ENCODE assay signal across 8 cellular contexts in genomic region chr1:92538048-92538412, GRCh38. TPM values are rescaled to one million over a fixed set of nuclear protein-coding genes. Genes with fewer than 3 reads are reported as not detected.
DNase-seq lines count a peak whose midpoint lies in the region; ATAC-seq, FAIRE-seq and TF ChIP-seq lines count a peak whose summit lies in the region.

No MANE protein-coding gene starts in this region.

- ATAC-seq in DND-41 (ENCODE audit: insufficient read depth, low read depth) (peak; percentile 58), GM19372 (IDR thresholded peaks at IDR 0.05; ENCODE audit: low read depth, unreplicated experiment) (peak; percentile 48), HG03159 (IDR thresholded peaks at IDR 0.05; ENCODE audit: unreplicated experiment) (peak; percentile 61)

- H3K27me3 ChIP-seq in DND-41 (ENCODE audit: insufficient read depth, low read length, poor library complexity): no peaks in the 10 kb centered on the region
- no peaks in the 10 kb centered on the region for H3K27me3 ChIP-seq in astrocyte (ENCODE audit: insufficient read depth, low read length)
- H3K27me3 ChIP-seq in thyroid gland: no peaks in the 10 kb centered on the region

- H3K27ac Mint-ChIP-seq in astrocyte (ENCODE audit: unreplicated experiment): no peak overlapping the region

- peaks cover 5% of the 10 kb centered on the region for H3K36me3 Mint-ChIP-seq in astrocyte (ENCODE audit: low read depth, unreplicated experiment)

- peak overlapping the region in 1 of 2 experiments; percentile 15; a peak in 1 of 4 replicates for H3K4me3 ChIP-seq in DND-41 (ENCODE audit: low read depth in 1 of 2, low read length in 2 of 2)
- no peak overlapping the region for H3K4me3 ChIP-seq in astrocyte (ENCODE audit: insufficient read depth, low read depth, low read length)
- no peak overlapping the region for H3K4me3 ChIP-seq in thyroid gland (replicated peaks in 1 of 3)

- peaks cover 40% of the 10 kb centered on the region for H3K4me1 ChIP-seq in DND-41 (ENCODE audit: insufficient read depth, low read length)
- peaks cover 19% of the 10 kb centered on the region for H3K4me1 ChIP-seq in astrocyte (ENCODE audit: insufficient read depth, low read length)
- H3K4me1 ChIP-seq in thyroid gland: no peaks in the 10 kb centered on the region

- peaks cover 5% of the 10 kb centered on the region for H3K9me3 Mint-ChIP-seq in astrocyte (ENCODE audit: unreplicated experiment)

- intact Hi-C loops in thyroid gland (cut with DNase I): no loop called here

- H4K20me1 ChIP-seq in DND-41 (ENCODE audit: insufficient read depth, low read length) (no peaks in the 10 kb centered on the region), astrocyte (ENCODE audit: insufficient read depth, low read length) (peaks cover 4% of the 10 kb centered on the region)

- H3K27ac ChIP-seq in DND-41 (ENCODE audit: low read length): peak overlapping the region; percentile 69
- H3K27ac ChIP-seq in astrocyte (ENCODE audit: low read depth, low read length): no peak overlapping the region
- no peak overlapping the region for H3K27ac ChIP-seq in thyroid gland

- H3K4me2 ChIP-seq in DND-41 (ENCODE audit: insufficient read depth, low read length) (peak overlapping the region; percentile 55; the same call in 1 of the 2 replicates), astrocyte (ENCODE audit: low read length) (peak overlapping the region; percentile 22)

- H3K79me2 ChIP-seq in DND-41 (ENCODE audit: insufficient read depth, low read length): no peaks in the 10 kb centered on the region
- no peaks in the 10 kb centered on the region for H3K79me2 ChIP-seq in astrocyte (ENCODE audit: insufficient read depth, low read length)

- peak overlapping the region; percentile 44 for H3K9ac ChIP-seq in DND-41 (ENCODE audit: low read depth, low read length)
- no peak overlapping the region for H3K9ac ChIP-seq in astrocyte (ENCODE audit: low read length)

- peak overlapping the region; percentile 35 for H2AFZ ChIP-seq in DND-41 (ENCODE audit: low read depth, low read length)
- no peak overlapping the region for H2AFZ ChIP-seq in astrocyte (ENCODE audit: low read depth, low read length)

- H3K4me3 Mint-ChIP-seq in astrocyte (ENCODE audit: unreplicated experiment): no peak overlapping the region

- peak; percentile 14 for TF ChIP-seq CTCF in DND-41 (IDR thresholded peaks at IDR 0.05; ENCODE audit: borderline replicate concordance, extremely low read depth, low read length, poor library complexity, severe bottlenecking)
- no peak for TF ChIP-seq CTCF in astrocyte (IDR thresholded peaks at IDR 0.05; ENCODE audit: insufficient read depth, low read depth, low read length)
- TF ChIP-seq CTCF in thyroid gland (IDR thresholded peaks at IDR 0.05): no peak

- WGBS in thyroid gland, 2 donors: 54 to 72% methylated on average over 2 of the region's 2 CpGs

- H3K9me3 ChIP-seq in DND-41 (ENCODE audit: insufficient read depth, low read length, severe bottlenecking): no peaks in the 10 kb centered on the region
- no peaks in the 10 kb centered on the region for H3K9me3 ChIP-seq in astrocyte (ENCODE audit: insufficient read depth, low read depth, low read length)
- no peaks in the 10 kb centered on the region for H3K9me3 ChIP-seq in thyroid gland

- TF ChIP-seq POLR2A in thyroid gland (IDR thresholded peaks at IDR 0.05): no peak

- H3K4me1 Mint-ChIP-seq in astrocyte (ENCODE audit: low read depth, unreplicated experiment): peaks cover 5% of the 10 kb centered on the region

- H3K36me3 ChIP-seq in DND-41 (ENCODE audit: insufficient read depth, low read length) (no peaks in the 10 kb centered on the region), astrocyte (ENCODE audit: insufficient read depth, low read length) (no peaks in the 10 kb centered on the region), thyroid gland (no peaks in the 10 kb centered on the region)

- H3K27me3 Mint-ChIP-seq in astrocyte (ENCODE audit: low read depth, unreplicated experiment): no peaks in the 10 kb centered on the region

- no peak for FAIRE-seq in astrocyte (lab: Jason Lieb, UNC)

- no peak for DNase-seq in DND-41
- DNase-seq in astrocyte (ENCODE audit: low read depth): peak; percentile 21
- DNase-seq in occipital lobe (lab: John Stamatoyannopoulos, UW): no peak
- DNase-seq in NCI-H2081 treated with DMSO at 0.1 percent for 48 hours (lab: John Stamatoyannopoulos, UW): no peak
- no peak for DNase-seq in thyroid gland
- DNase-seq in activated CD4-positive, CD25-positive, alpha-beta regulatory T cell treated with anti-CD3 and anti-CD28 coated beads, Interleukin-2, amount 50 U/mL, for 72 hours: no peak

RNA-seq across cellular contexts. Expression of gene GFI1, which starts 51.3 kb away (rescaled TPM):
- total RNA-seq in astrocyte (0.48 and 0.89 TPM in 2 replicates), occipital lobe (not detected), thyroid gland (1 to 10 TPM in 1 of 4 donors, under 1 TPM in 3; 0.27 to 1.8 (median 0.47) TPM)
